Comparison of ENCODE assay signal across 32 cellular contexts in genomic region chrX:40805404-40805803, GRCh38.
"Had no signal": no experiment of that assay in that cellular context is flagged by ENCODE, and none has a peak within 500 bp of the region (broad histone marks: within the 10 kb centered on the region; RNA-seq: fewer than 3 reads in every experiment).

No MANE protein-coding gene starts in this region.

- H3K4me3 Mint-ChIP-seq: activated CD4-positive, alpha-beta memory T cell treated with anti-CD3 and anti-CD28 coated beads for 36 hours; activated CD4-positive, alpha-beta T cell treated with anti-CD3 and anti-CD28 coated beads for 36 hours; activated CD4-positive, alpha-beta T cell treated with anti-CD3 and anti-CD28 coated beads, Interleukin-2, amount 10 ng/mL, durations not matched to agents 24 days and 14 days; activated CD8-positive, alpha-beta memory T cell treated with anti-CD3 and anti-CD28 coated beads, Interleukin-2, amount 10 ng/mL, durations not matched to agents 7 days and 5 days; activated CD8-positive, alpha-beta T cell treated with anti-CD3 and anti-CD28 coated beads, Interleukin-2, amount 10 ng/mL, durations not matched to agents 7 days and 5 days; activated naive CD4-positive, alpha-beta T cell treated with anti-CD3 and anti-CD28 coated beads, Interleukin-2, amount 10 ng/mL, durations not matched to agents 7 days and 5 days; activated naive CD8-positive, alpha-beta T cell treated with anti-CD3 and anti-CD28 coated beads, Interleukin-2, amount 10 ng/mL, durations not matched to agents 7 days and 5 days; activated T-helper 1 cell treated with anti-CD3 and anti-CD28 coated beads, Interleukin-12 subunit alpha, Interleukin-12 subunit beta, Interleukin-2, Interleukin-4 antibody, amounts not matched to agents 30 ng/mL and 10 ng/mL and 1 ng/mL, durations not matched to agents 14 hours and 24 hours and 36 hours; central memory CD8-positive, alpha-beta T cell; dendritic cell treated with granulocyte-macrophage colony-stimulating factor and Interleukin-4, amounts not matched to agents 40 ng/mL and 50 ng/mL, for 4 days; endodermal cell had no signal

- H3K4me1 Mint-ChIP-seq: activated CD4-positive, alpha-beta T cell treated with anti-CD3 and anti-CD28 coated beads, Interleukin-2, amount 10 ng/mL, durations not matched to agents 24 days and 14 days; activated CD8-positive, alpha-beta memory T cell treated with anti-CD3 and anti-CD28 coated beads, Interleukin-2, amount 10 ng/mL, durations not matched to agents 7 days and 5 days; activated naive CD4-positive, alpha-beta T cell treated with anti-CD3 and anti-CD28 coated beads, Interleukin-2, amount 10 ng/mL, durations not matched to agents 7 days and 5 days; activated naive CD8-positive, alpha-beta T cell treated with anti-CD3 and anti-CD28 coated beads, Interleukin-2, amount 10 ng/mL, durations not matched to agents 7 days and 5 days; central memory CD8-positive, alpha-beta T cell had no signal

- ATAC-seq: activated CD4-positive, alpha-beta T cell treated with anti-CD3 and anti-CD28 coated beads for 36 hours; activated CD8-positive, alpha-beta memory T cell treated with anti-CD3 and anti-CD28 coated beads, Interleukin-2, amount 10 ng/mL, durations not matched to agents 7 days and 5 days; activated CD8-positive, alpha-beta T cell treated with anti-CD3 and anti-CD28 coated beads, Interleukin-2, amount 10 ng/mL, durations not matched to agents 7 days and 5 days; activated naive CD4-positive, alpha-beta T cell treated with anti-CD3 and anti-CD28 coated beads, Interleukin-2, amount 50 U/mL, for 72 hours; foreskin keratinocyte; gastrocnemius medialis; heart left ventricle had no signal

- H3K36me3 Mint-ChIP-seq: activated CD4-positive, alpha-beta memory T cell treated with anti-CD3 and anti-CD28 coated beads for 36 hours; activated CD8-positive, alpha-beta memory T cell treated with anti-CD3 and anti-CD28 coated beads, Interleukin-2, amount 10 ng/mL, durations not matched to agents 7 days and 5 days; activated naive CD4-positive, alpha-beta T cell treated with anti-CD3 and anti-CD28 coated beads, Interleukin-2, amount 10 ng/mL, durations not matched to agents 7 days and 5 days; activated naive CD4-positive, alpha-beta T cell treated with anti-CD3 and anti-CD28 coated beads, Interleukin-2, amount 50 U/mL, for 72 hours; activated naive CD8-positive, alpha-beta T cell treated with anti-CD3 and anti-CD28 coated beads, Interleukin-2, amount 10 ng/mL, durations not matched to agents 7 days and 5 days had no signal

- FAIRE-seq: bronchial epithelial cell, TTC549 had no signal

- H3K27me3 Mint-ChIP-seq: activated CD4-positive, alpha-beta memory T cell treated with anti-CD3 and anti-CD28 coated beads for 36 hours; activated CD4-positive, alpha-beta T cell treated with anti-CD3 and anti-CD28 coated beads for 36 hours; activated CD4-positive, alpha-beta T cell treated with anti-CD3 and anti-CD28 coated beads, Interleukin-2, amount 10 ng/mL, durations not matched to agents 24 days and 14 days; activated CD8-positive, alpha-beta memory T cell treated with anti-CD3 and anti-CD28 coated beads, Interleukin-2, amount 10 ng/mL, durations not matched to agents 7 days and 5 days; activated naive CD4-positive, alpha-beta T cell treated with anti-CD3 and anti-CD28 coated beads, Interleukin-2, amount 10 ng/mL, durations not matched to agents 7 days and 5 days; activated naive CD8-positive, alpha-beta T cell treated with anti-CD3 and anti-CD28 coated beads, Interleukin-2, amount 10 ng/mL, durations not matched to agents 7 days and 5 days; central memory CD8-positive, alpha-beta T cell; dendritic cell treated with granulocyte-macrophage colony-stimulating factor and Interleukin-4, amounts not matched to agents 40 ng/mL and 50 ng/mL, for 4 days had no signal

- H3K27ac ChIP-seq: ascending aorta, brain microvascular endothelial cell, coronary artery, dorsolateral prefrontal cortex, esophagus muscularis mucosa, foreskin keratinocyte, gastrocnemius medialis, heart left ventricle had no signal

- H3K4me1 ChIP-seq: ascending aorta, esophagus muscularis mucosa, foreskin keratinocyte, gastrocnemius medialis, heart left ventricle had no signal

- DNase-seq: activated CD4-positive, alpha-beta memory T cell treated with anti-CD3 and anti-CD28 coated beads for 36 hours; activated CD4-positive, alpha-beta T cell treated with anti-CD3 and anti-CD28 coated beads for 36 hours; activated CD4-positive, alpha-beta T cell treated with anti-CD3 and anti-CD28 coated beads, Interleukin-2, amount 10 ng/mL, durations not matched to agents 24 days and 14 days; activated CD4-positive, CD25-positive, alpha-beta regulatory T cell; activated CD4-positive, CD25-positive, alpha-beta regulatory T cell treated with anti-CD3 and anti-CD28 coated beads, Interleukin-2, amount 50 U/mL, for 72 hours; activated CD8-positive, alpha-beta memory T cell treated with anti-CD3 and anti-CD28 coated beads, Interleukin-2, amount 10 ng/mL, durations not matched to agents 7 days and 5 days; activated CD8-positive, alpha-beta memory T cell treated with anti-CD3 and anti-CD28 coated beads, Interleukin-2, amount 50 U/mL, for 4 hours; activated CD8-positive, alpha-beta T cell treated with anti-CD3 and anti-CD28 coated beads, Interleukin-2, amount 10 ng/mL, durations not matched to agents 7 days and 5 days; activated effector memory CD4-positive, alpha-beta T cell treated with anti-CD3 and anti-CD28 coated beads, Interleukin-2, amount 50 U/mL, for 16 hours; activated naive CD4-positive, alpha-beta T cell treated with anti-CD3 and anti-CD28 coated beads, Interleukin-2, amount 10 ng/mL, durations not matched to agents 7 days and 5 days; activated naive CD8-positive, alpha-beta T cell treated with anti-CD3 and anti-CD28 coated beads, Interleukin-2, amount 10 ng/mL, durations not matched to agents 7 days and 5 days; activated T-cell treated with anti-CD3 and anti-CD28 coated beads, Interleukin-2, amount 50 U/mL, for 1 hour; activated T-cell treated with anti-CD3 and anti-CD28 coated beads, Interleukin-2, amount 50 U/mL, for 48 hours; brain microvascular endothelial cell; dorsolateral prefrontal cortex; effector memory CD4-positive, alpha-beta T cell; endodermal cell; foreskin keratinocyte; gastrocnemius medialis; glutamatergic neuron; heart left ventricle; T-helper 2 cell had no signal

- H3K27ac Mint-ChIP-seq: activated CD4-positive, alpha-beta memory T cell treated with anti-CD3 and anti-CD28 coated beads for 36 hours; activated CD4-positive, alpha-beta T cell treated with anti-CD3 and anti-CD28 coated beads for 36 hours; activated CD4-positive, alpha-beta T cell treated with anti-CD3 and anti-CD28 coated beads, Interleukin-2, amount 10 ng/mL, durations not matched to agents 24 days and 14 days; activated CD8-positive, alpha-beta memory T cell treated with anti-CD3 and anti-CD28 coated beads, Interleukin-2, amount 10 ng/mL, durations not matched to agents 7 days and 5 days; activated CD8-positive, alpha-beta T cell treated with anti-CD3 and anti-CD28 coated beads, Interleukin-2, amount 10 ng/mL, durations not matched to agents 7 days and 5 days; activated naive CD4-positive, alpha-beta T cell treated with anti-CD3 and anti-CD28 coated beads, Interleukin-2, amount 10 ng/mL, durations not matched to agents 7 days and 5 days; activated naive CD4-positive, alpha-beta T cell treated with anti-CD3 and anti-CD28 coated beads, Interleukin-2, amount 50 U/mL, for 72 hours; activated naive CD8-positive, alpha-beta T cell treated with anti-CD3 and anti-CD28 coated beads, Interleukin-2, amount 10 ng/mL, durations not matched to agents 7 days and 5 days; activated T-helper 1 cell treated with anti-CD3 and anti-CD28 coated beads, Interleukin-12 subunit alpha, Interleukin-12 subunit beta, Interleukin-2, Interleukin-4 antibody, amounts not matched to agents 30 ng/mL and 10 ng/mL and 1 ng/mL, durations not matched to agents 14 hours and 24 hours and 36 hours; activated T-helper 2 cell treated with anti-CD3 and anti-CD28 coated beads, Interferon-gamma antibody, Interleukin-2, Interleukin-4, amounts not matched to agents 10 μg/mL and 5 μg/mL and 100 μg/mL, durations not matched to agents 14 hours and 24 hours and 36 hours; dendritic cell treated with granulocyte-macrophage colony-stimulating factor and Interleukin-4, amounts not matched to agents 40 ng/mL and 50 ng/mL, for 4 days; endodermal cell had no signal

- H3K9me3 Mint-ChIP-seq: activated CD4-positive, alpha-beta memory T cell treated with anti-CD3 and anti-CD28 coated beads for 36 hours; activated CD4-positive, alpha-beta T cell treated with anti-CD3 and anti-CD28 coated beads, Interleukin-2, amount 10 ng/mL, durations not matched to agents 24 days and 14 days; activated naive CD4-positive, alpha-beta T cell treated with anti-CD3 and anti-CD28 coated beads, Interleukin-2, amount 10 ng/mL, durations not matched to agents 7 days and 5 days; activated naive CD4-positive, alpha-beta T cell treated with anti-CD3 and anti-CD28 coated beads, Interleukin-2, amount 50 U/mL, for 72 hours; activated naive CD8-positive, alpha-beta T cell treated with anti-CD3 and anti-CD28 coated beads, Interleukin-2, amount 10 ng/mL, durations not matched to agents 7 days and 5 days; activated T-helper 1 cell treated with anti-CD3 and anti-CD28 coated beads, Interleukin-12 subunit alpha, Interleukin-12 subunit beta, Interleukin-2, Interleukin-4 antibody, amounts not matched to agents 30 ng/mL and 10 ng/mL and 1 ng/mL, durations not matched to agents 14 hours and 24 hours and 36 hours; activated T-helper 2 cell treated with anti-CD3 and anti-CD28 coated beads, Interferon-gamma antibody, Interleukin-2, Interleukin-4, amounts not matched to agents 10 μg/mL and 5 μg/mL and 100 μg/mL, durations not matched to agents 14 hours and 24 hours and 36 hours; central memory CD8-positive, alpha-beta T cell; dendritic cell treated with granulocyte-macrophage colony-stimulating factor and Interleukin-4, amounts not matched to agents 40 ng/mL and 50 ng/mL, for 4 days had no signal

- H3K4me3 ChIP-seq: ascending aorta, coronary artery, dorsolateral prefrontal cortex, esophagus muscularis mucosa, gastrocnemius medialis, heart left ventricle had no signal

- H3K27me3 ChIP-seq: ascending aorta, brain microvascular endothelial cell, foreskin keratinocyte, gastrocnemius medialis had no signal

- H3K9me3 ChIP-seq: ascending aorta, esophagus muscularis mucosa, gastrocnemius medialis, heart left ventricle had no signal

- H3K36me3 ChIP-seq: ascending aorta, brain microvascular endothelial cell, esophagus muscularis mucosa, gastrocnemius medialis, heart left ventricle had no signal
